ENCODE assay signal across 10 cellular contexts in genomic region chr11:46117842-46118241, GRCh38. TPM values are rescaled to one million over a fixed set of nuclear protein-coding genes. Genes with fewer than 3 reads are reported as not detected.
DNase-seq lines count a peak whose midpoint lies in the region; ATAC-seq and TF ChIP-seq lines count a peak whose summit lies in the region.
"Had no signal": no experiment of that assay in that cellular context is flagged by ENCODE, and none has a peak within 500 bp of the region (broad histone marks: within the 10 kb centered on the region; RNA-seq: fewer than 3 reads in every experiment).

No MANE protein-coding gene starts in this region.

- no peak overlapping the region for H3K9ac ChIP-seq in smooth muscle cell (ENCODE audit: low read depth)

- peaks cover 68% of the 10 kb centered on the region for H3K79me2 ChIP-seq in smooth muscle cell (ENCODE audit: low read depth)

- H3K36me3 Mint-ChIP-seq in activated CD8-positive, alpha-beta memory T cell treated with anti-CD3 and anti-CD28 coated beads, Interleukin-2, amount 10 ng/mL, durations not matched to agents 7 days and 5 days: peaks cover 12% of the 10 kb centered on the region

- ATAC-seq in activated CD8-positive, alpha-beta memory T cell treated with anti-CD3 and anti-CD28 coated beads, Interleukin-2, amount 10 ng/mL, durations not matched to agents 7 days and 5 days: no peak
- ATAC-seq in GM21786 (IDR thresholded peaks at IDR 0.05; ENCODE audit: unreplicated experiment): no peak

- CTCF ChIA-PET in activated CD8-positive, alpha-beta memory T cell treated with anti-CD3 and anti-CD28 coated beads, Interleukin-2, amount 10 ng/mL, durations not matched to agents 7 days and 5 days (lab: Charles Lee): interaction anchor here (1.2 to 1.7 kb wide), 6 partner anchors 10 to 153 kb away, joined by 3 to 6 read pairs (median 4); no protein-coding TSS in a partner anchor

- intact Hi-C loops in dorsolateral prefrontal cortex (cut with DNase I): no loop called here

- H3K9me3 Mint-ChIP-seq in activated CD8-positive, alpha-beta memory T cell treated with anti-CD3 and anti-CD28 coated beads, Interleukin-2, amount 10 ng/mL, durations not matched to agents 7 days and 5 days (ENCODE audit: low read depth): no peaks in the 10 kb centered on the region

- TF ChIP-seq CTCF in dorsolateral prefrontal cortex (IDR thresholded peaks at IDR 0.05 in 54 of 56, conservative IDR thresholded peaks at IDR 0.05 in 2 of 56; ENCODE audit: low read depth in 1 of 56, partially characterized antibody in 56 of 56) (peak in 11 of 56 donors; percentile 9 to 36 (median 23)), smooth muscle cell (IDR thresholded peaks at IDR 0.05; ENCODE audit: borderline replicate concordance, insufficient read depth, poor library complexity, severe bottlenecking) (peak; percentile 34)

- peak overlapping the region; percentile 89 for H3K4me3 Mint-ChIP-seq in activated CD8-positive, alpha-beta memory T cell treated with anti-CD3 and anti-CD28 coated beads, Interleukin-2, amount 10 ng/mL, durations not matched to agents 7 days and 5 days

- H3K4me1 Mint-ChIP-seq in activated CD8-positive, alpha-beta memory T cell treated with anti-CD3 and anti-CD28 coated beads, Interleukin-2, amount 10 ng/mL, durations not matched to agents 7 days and 5 days: peaks cover 54% of the 10 kb centered on the region

- H3K9me3 ChIP-seq in smooth muscle cell (replicated peaks; ENCODE audit: low read depth): no peaks in the 10 kb centered on the region
- H3K9me3 ChIP-seq: SJSA1 had no signal

- H3K4me2 ChIP-seq in smooth muscle cell: peak overlapping the region; percentile 95

- H3K27ac ChIP-seq in dorsolateral prefrontal cortex: peak overlapping the region in 39 of 59 donors; percentile 13 to 99 (median 96)
- no peak overlapping the region for H3K27ac ChIP-seq in smooth muscle cell (ENCODE audit: low read depth)
- H3K27ac ChIP-seq: SJSA1 had no signal

- H3K36me3 ChIP-seq in smooth muscle cell (ENCODE audit: low read depth): no peaks in the 10 kb centered on the region

- no peak overlapping the region for H2AFZ ChIP-seq in smooth muscle cell (ENCODE audit: low read depth)

- H3F3A ChIP-seq in smooth muscle cell (ENCODE audit: low read depth): peaks cover 6% of the 10 kb centered on the region

- peak overlapping the region in 19 of 59 donors; percentile 3 to 85 (median 79) for H3K4me3 ChIP-seq in dorsolateral prefrontal cortex
- peak overlapping the region; percentile 91 for H3K4me3 ChIP-seq in smooth muscle cell
- H3K4me3 ChIP-seq: SJSA1 had no signal

- H4K20me1 ChIP-seq in smooth muscle cell (ENCODE audit: low read depth): peaks cover 67% of the 10 kb centered on the region

- peak overlapping the region; percentile 93 for H3K27ac Mint-ChIP-seq in activated CD8-positive, alpha-beta memory T cell treated with anti-CD3 and anti-CD28 coated beads, Interleukin-2, amount 10 ng/mL, durations not matched to agents 7 days and 5 days

- no peaks in the 10 kb centered on the region for H3K27me3 ChIP-seq in dorsolateral prefrontal cortex
- H3K27me3 ChIP-seq in smooth muscle cell (ENCODE audit: low read depth): no peaks in the 10 kb centered on the region
- H3K27me3 ChIP-seq: SJSA1 had no signal

- H3K27me3 Mint-ChIP-seq in activated CD8-positive, alpha-beta memory T cell treated with anti-CD3 and anti-CD28 coated beads, Interleukin-2, amount 10 ng/mL, durations not matched to agents 7 days and 5 days: no peaks in the 10 kb centered on the region

- no peak for DNase-seq in activated CD8-positive, alpha-beta memory T cell treated with anti-CD3 and anti-CD28 coated beads, Interleukin-2, amount 10 ng/mL, durations not matched to agents 7 days and 5 days
- no peak for DNase-seq in activated CD8-positive, alpha-beta memory T cell treated with anti-CD3 and anti-CD28 coated beads, Interleukin-2, amount 50 U/mL, for 4 hours
- DNase-seq in NCI-H69 (lab: John Stamatoyannopoulos, UW): peak; percentile 39
- no peak for DNase-seq in dorsolateral prefrontal cortex
- DNase-seq in smooth muscle cell (lab: John Stamatoyannopoulos, UW; ENCODE audit: unreplicated experiment): no peak
- DNase-seq in NCI-H146 treated with DMSO at 0.1 percent for 48 hours (lab: John Stamatoyannopoulos, UW; ENCODE audit: unreplicated experiment): no peak
- DNase-seq in D341Med (ENCODE audit: low spot score): no peak
- DNase-seq: EL had no signal

- H3K4me1 ChIP-seq in smooth muscle cell (ENCODE audit: low read depth): peaks cover 37% of the 10 kb centered on the region

RNA-seq across cellular contexts. Expression of gene PHF21A, which starts 3.4 kb away (rescaled TPM):
- 10 to 100 TPM; 34.6 to 39.7 TPM for total RNA-seq in activated CD8-positive, alpha-beta memory T cell treated with anti-CD3 and anti-CD28 coated beads, Interleukin-2, amount 10 ng/mL, durations not matched to agents 7 days and 5 days
- 100 to 1,000 TPM in 106 of 120 experiments, 10 to 100 TPM in 14; 77.4 to 236 (median 117) TPM for total RNA-seq in dorsolateral prefrontal cortex
- 28.2 and 28.7 TPM in 2 replicates for total RNA-seq in smooth muscle cell
- polyA plus RNA-seq in smooth muscle cell: 26.1 and 26.8 TPM in 2 replicates
